Comparison of ENCODE assay signal across 8 cellular contexts in the genomic region with DNA sequence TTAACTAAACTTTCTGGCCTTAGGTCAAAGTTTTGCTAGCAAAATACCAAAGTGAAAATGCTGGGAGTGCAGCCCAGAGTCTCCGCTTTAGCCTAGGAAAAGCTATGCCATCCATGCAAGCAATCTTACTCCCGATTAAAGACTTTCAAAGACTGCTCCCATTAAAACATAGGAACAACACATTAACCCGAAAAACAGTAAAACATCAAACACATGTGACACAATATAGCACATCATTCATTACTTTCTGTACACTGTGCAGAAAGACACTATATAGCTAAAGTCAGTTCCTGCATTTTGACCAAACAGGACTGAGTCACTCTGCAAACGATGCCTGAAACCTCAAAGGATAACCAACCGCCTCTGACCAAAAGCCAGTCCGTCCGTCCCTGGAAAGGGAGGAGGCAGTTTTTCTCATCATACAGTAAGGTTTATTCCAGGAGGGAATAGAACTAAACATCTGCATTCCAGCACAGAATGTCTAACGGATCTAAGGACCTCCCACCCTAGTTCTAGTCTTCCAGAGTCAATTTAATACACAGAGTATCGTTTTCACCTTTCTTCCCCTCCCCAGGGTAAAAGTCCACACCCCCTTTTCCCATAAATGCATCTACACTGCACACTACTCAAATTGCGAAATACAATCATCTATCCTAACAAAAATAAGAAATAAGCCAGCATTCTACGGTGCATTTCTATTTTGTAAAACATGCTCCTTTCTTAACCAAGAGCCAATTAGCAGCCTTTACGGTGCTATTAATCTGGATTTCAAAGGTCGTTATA. TPM values are rescaled to one million over a fixed set of nuclear protein-coding genes. Genes with fewer than 3 reads are reported as not detected.
A peak's percentile ranks its signal among the peaks of the same experiment; 100 is the strongest.
DNase-seq lines count a peak whose midpoint lies in the region; ATAC-seq, FAIRE-seq and TF ChIP-seq lines count a peak whose summit lies in the region.

No MANE protein-coding gene starts in this region.

- BruUV-seq in PC-3 (replicated peaks; lab: Mats Ljungman, UMichigan): TSS peak; percentile 59

- H3K36me3 ChIP-seq in PC-3 (ENCODE audit: low read depth, low read length): no peaks in the 10 kb centered on the region

- CTCF ChIA-PET in PC-3 (lab: Charles Lee): interaction anchor here (0.6 kb wide), 1 partner anchor 70 kb away, joined by 6 read pairs; no protein-coding TSS in a partner anchor

- intact Hi-C loops in PC-3 (cut with micrococcal nuclease): loop anchor here (2.0 to 10.0 kb wide), 2 partner anchors 108 to 188 kb away; a partner anchor contains a TSS
- intact Hi-C loops in dendritic cell treated with granulocyte-macrophage colony-stimulating factor and Interleukin-4, amounts not matched to agents 40 ng/mL and 50 ng/mL, for 4 days (cut with micrococcal nuclease): loop anchor here (10.0 kb wide), 4 partner anchors 108 to 528 kb away; a partner anchor contains a TSS

- H3K4me2 ChIP-seq in PC-3 (ENCODE audit: low read length): peak overlapping the region; percentile 98

- H3K27ac Mint-ChIP-seq in dendritic cell treated with granulocyte-macrophage colony-stimulating factor and Interleukin-4, amounts not matched to agents 40 ng/mL and 50 ng/mL, for 4 days: peak overlapping the region; percentile 86
- H3K27ac Mint-ChIP-seq in mesothelial cell of epicardium: peak overlapping the region; percentile 98

- in situ Hi-C loops in GM13976 (cut with MboI; ENCODE audit: low sequenced_read_pairs, unreplicated experiment): no loop called here

- H3K9me2 ChIP-seq in PC-3 (replicated peaks; ENCODE audit: low read length): no peaks in the 10 kb centered on the region

- TF ChIP-seq CTCF in PC-3 (conservative IDR thresholded peaks at IDR 0.05; ENCODE audit: low read depth, low read length) (no peak), mesothelial cell of epicardium (IDR thresholded peaks at IDR 0.05; ENCODE audit: unreplicated experiment) (no peak), GM13976 (IDR thresholded peaks at IDR 0.05; ENCODE audit: borderline replicate concordance, control extremely low read depth, extremely low read depth, insufficient read depth, missing control alignments) (no peak)

- peak overlapping the region; percentile 86 for H3K9ac ChIP-seq in PC-3 (ENCODE audit: low read length)

- FAIRE-seq in G401.6 (lab: Jason Lieb, UNC): peak; percentile 23

- no peak overlapping the region for H2AFZ ChIP-seq in PC-3 (ENCODE audit: low read length)

- H3K4me1 Mint-ChIP-seq in dendritic cell treated with granulocyte-macrophage colony-stimulating factor and Interleukin-4, amounts not matched to agents 40 ng/mL and 50 ng/mL, for 4 days (ENCODE audit: low read depth): peaks cover 27% of the 10 kb centered on the region
- peaks cover 39% of the 10 kb centered on the region for H3K4me1 Mint-ChIP-seq in mesothelial cell of epicardium

- no peaks in the 10 kb centered on the region for H3K9me3 Mint-ChIP-seq in dendritic cell treated with granulocyte-macrophage colony-stimulating factor and Interleukin-4, amounts not matched to agents 40 ng/mL and 50 ng/mL, for 4 days
- no peaks in the 10 kb centered on the region for H3K9me3 Mint-ChIP-seq in mesothelial cell of epicardium

- H3K27me3 ChIP-seq in PC-3 (ENCODE audit: low read length): no peaks in the 10 kb centered on the region

- H3K79me2 ChIP-seq in PC-3 (ENCODE audit: low read length): peaks cover 64% of the 10 kb centered on the region

- ATAC-seq in PC-3: peak; percentile 53

- H3K4me3 ChIP-seq in PC-3 (ENCODE audit: low read length): peak overlapping the region; percentile 95

- peak; percentile 67 for DNase-seq in A172 (ENCODE audit: low spot score)
- peak; percentile 92 for DNase-seq in PC-3
- DNase-seq in mesothelial cell of epicardium (ENCODE audit: low spot score in 2 of 2, unreplicated experiment in 2 of 2): no peak
- no peak for DNase-seq in activated effector memory CD4-positive, alpha-beta T cell treated with Interleukin-2 at 50 U/mL for 16 hours
- DNase-seq in GM13976 (ENCODE audit: low spot score): no peak
- DNase-seq in 8988T: no peak

- no peaks in the 10 kb centered on the region for H3F3A ChIP-seq in PC-3 (ENCODE audit: low read length, unreplicated experiment)

- H3K36me3 Mint-ChIP-seq in dendritic cell treated with granulocyte-macrophage colony-stimulating factor and Interleukin-4, amounts not matched to agents 40 ng/mL and 50 ng/mL, for 4 days (ENCODE audit: low read depth): peaks cover 7% of the 10 kb centered on the region
- H3K36me3 Mint-ChIP-seq in mesothelial cell of epicardium: peaks cover 7% of the 10 kb centered on the region

- no peaks in the 10 kb centered on the region for H3K27me3 Mint-ChIP-seq in dendritic cell treated with granulocyte-macrophage colony-stimulating factor and Interleukin-4, amounts not matched to agents 40 ng/mL and 50 ng/mL, for 4 days
- no peaks in the 10 kb centered on the region for H3K27me3 Mint-ChIP-seq in mesothelial cell of epicardium (ENCODE audit: low read depth)

- H3K4me1 ChIP-seq in PC-3 (ENCODE audit: insufficient read depth, low read length): peaks cover 48% of the 10 kb centered on the region

- POLR2A ChIA-PET in PC-3 (lab: Charles Lee; ENCODE audit: unreplicated experiment): interaction anchor here (1.0 to 3.6 kb wide), 2 partner anchors 32 to 45 kb away, joined by 5 to 43 read pairs; no protein-coding TSS in a partner anchor

- peaks cover 48% of the 10 kb centered on the region for H4K20me1 ChIP-seq in PC-3 (ENCODE audit: low read length)

- H3K9me3 ChIP-seq in PC-3 (ENCODE audit: low read length): no peaks in the 10 kb centered on the region

- H3K4me3 Mint-ChIP-seq in dendritic cell treated with granulocyte-macrophage colony-stimulating factor and Interleukin-4, amounts not matched to agents 40 ng/mL and 50 ng/mL, for 4 days: peak overlapping the region; percentile 87
- H3K4me3 Mint-ChIP-seq in mesothelial cell of epicardium: peak overlapping the region; percentile 98

- peak overlapping the region; percentile 59 for H3K27ac ChIP-seq in PC-3 (ENCODE audit: low read length)

RNA-seq across cellular contexts. Expression of a gene that starts 1.7 kb away (rescaled TPM):
- total RNA-seq in A172 (2014; rRNA removed; shearing (Covaris generic)): 37.8 and 44.6 TPM in 2 replicates
- total RNA-seq in PC-3 (2014; rRNA removed): 35.3 and 40.7 TPM in 2 replicates
- 37.5 to 46.3 TPM (median 45.4 TPM) in 3 replicates for total RNA-seq in mesothelial cell of epicardium

Comparison
In these comparisons a context has a peak if more than half of its experiments do, and no peak if none do; other contexts are left out.
1. DNase-seq: peak in A172 (single experiment) and PC-3 (single experiment); none in mesothelial cell of epicardium (0 of 2), activated effector memory CD4-positive, alpha-beta T cell treated with Interleukin-2 at 50 U/mL for 16 hours (single experiment), GM13976 (single experiment) and 8988T (single experiment).